ENCODE assay signal across 16 cellular contexts in genomic region chr12:181921-182320, GRCh38. TPM values are rescaled to one million over a fixed set of nuclear protein-coding genes. Genes with fewer than 3 reads are reported as not detected.
DNase-seq lines count a peak whose midpoint lies in the region; ATAC-seq and TF ChIP-seq lines count a peak whose summit lies in the region.
"Had no signal": no experiment of that assay in that cellular context is flagged by ENCODE, and none has a peak within 500 bp of the region (broad histone marks: within the 10 kb centered on the region; RNA-seq: fewer than 3 reads in every experiment).

No MANE protein-coding gene starts in this region.

- TF ChIP-seq POLR2A in HCT116 (IDR thresholded peaks at IDR 0.05; ENCODE audit: borderline replicate concordance, extremely low read depth, insufficient read depth, insufficient read length), result no peak
- no peak for TF ChIP-seq POLR2A in gastrocnemius medialis (IDR thresholded peaks at IDR 0.05)

- ATAC-seq in HCT116 (no peak), gastrocnemius medialis (no peak), HG02623 (IDR thresholded peaks at IDR 0.05; ENCODE audit: unreplicated experiment) (no peak)

- in situ Hi-C loops in gastrocnemius medialis (cut with MboI; ENCODE audit: low sequenced_read_pairs in 4 of 4), result no loop called here

- H3K36me3 ChIP-seq in HCT116 (ENCODE audit: control insufficient read depth in 1 of 2, insufficient read depth in 2 of 2, low read length in 2 of 2) (no peaks in the 10 kb centered on the region), PC-9 (ENCODE audit: low read depth) (no peaks in the 10 kb centered on the region), right atrium auricular region (no peaks in the 10 kb centered on the region), gastrocnemius medialis (no peaks in the 10 kb centered on the region)
- H3K36me3 ChIP-seq: BLaER1 treated with 17β-estradiol and CSF1 and Interleukin-3, amounts not matched to agents 10 nM and 100 nM; SJCRH30 had no signal

- H3K9me3 ChIP-seq in HCT116 (ENCODE audit: control insufficient read depth in 1 of 2, insufficient read depth in 1 of 2, low read depth in 1 of 2, low read length in 2 of 2) (no peaks in the 10 kb centered on the region), PC-9 (ENCODE audit: insufficient read depth, low read depth) (no peaks in the 10 kb centered on the region), right atrium auricular region (no peaks in the 10 kb centered on the region), gastrocnemius medialis (no peaks in the 10 kb centered on the region)
- H3K9me3 ChIP-seq: BLaER1 treated with 17β-estradiol and CSF1 and Interleukin-3, amounts not matched to agents 10 nM and 100 nM; SJCRH30 had no signal

- TF ChIP-seq CTCF in HCT116 (IDR thresholded peaks at IDR 0.05 in 2 of 3, conservative IDR thresholded peaks at IDR 0.05 in 1 of 3; ENCODE audit: borderline replicate concordance in 1 of 3, insufficient read depth in 1 of 3, low read depth in 2 of 3, low read length in 2 of 3), result no peak
- no peak for TF ChIP-seq CTCF in PC-9 (conservative IDR thresholded peaks at IDR 0.05)
- no peak for TF ChIP-seq CTCF in right atrium auricular region (IDR thresholded peaks at IDR 0.05)
- no peak for TF ChIP-seq CTCF in gastrocnemius medialis (IDR thresholded peaks at IDR 0.05 in 4 of 5, conservative IDR thresholded peaks at IDR 0.05 in 1 of 5)

- DNase-seq in HCT116 (ENCODE audit: low read depth, low spot score), result no peak
- DNase-seq in PC-9, result no peak
- DNase-seq in right atrium auricular region (ENCODE audit: low spot score), result no peak
- DNase-seq in gastrocnemius medialis, result no peak
- no peak for DNase-seq in NCI-H2227 treated with DMSO at 0.1 percent for 48 hours (lab: John Stamatoyannopoulos, UW)
- no peak for DNase-seq in cerebellum (ENCODE audit: low spot score)
- DNase-seq: COR-L47, DMS153, NCI-H1417 treated with DMSO at 0.1 percent for 48 hours, NCI-H2029, NCI-H2171 treated with DMSO at 0.1 percent for 48 hours, NCI-H510A, SJCRH30 had no signal

- POLR2A ChIA-PET in HCT116 (lab: Charles Lee) (no interaction called here), PC-9 (lab: Charles Lee; ENCODE audit: unreplicated experiment) (interaction anchor here (0.7 kb wide), 1 partner anchor 17 kb away, joined by 3 read pairs; no protein-coding TSS in a partner anchor)

- H4K20me1 ChIP-seq in HCT116 (ENCODE audit: insufficient read depth), result no peaks in the 10 kb centered on the region
- no peaks in the 10 kb centered on the region for H4K20me1 ChIP-seq in PC-9 (ENCODE audit: insufficient read depth)
- H4K20me1 ChIP-seq: BLaER1 treated with 17β-estradiol and CSF1 and Interleukin-3, amounts not matched to agents 10 nM and 100 nM had no signal

- BruUV-seq in HCT116 (replicated peaks; lab: Mats Ljungman, UMichigan) (no TSS peak), PC-9 (replicated peaks; lab: Mats Ljungman, UMichigan) (no TSS peak)

- intact Hi-C loops in HCT116 (cut with micrococcal nuclease) (no loop called here), PC-9 (cut with micrococcal nuclease; ENCODE audit: unreplicated experiment) (no loop called here), gastrocnemius medialis (cut with DNase I; ENCODE audit: low total_unique reads) (no loop called here)

- RAD21 ChIA-PET in HCT116 (lab: Charles Lee; ENCODE audit: low non-redundant PET in 1 of 2, low total read pairs in 2 of 2, uncharacterized antibody in 2 of 2, unreplicated experiment in 2 of 2), result no interaction called here

- H3K4me1 ChIP-seq in HCT116 (ENCODE audit: control insufficient read depth in 1 of 2, insufficient read depth in 2 of 2, low read length in 2 of 2) (peaks cover 5 to 41% of the 10 kb centered on the region in 2 experiments; a peak in 3 of 4 replicates), PC-9 (replicated peaks; ENCODE audit: insufficient read depth) (peaks cover 17% of the 10 kb centered on the region), right atrium auricular region (peaks cover 3 to 43% of the 10 kb centered on the region in 2 donors), gastrocnemius medialis (peaks cover 5 to 21% of the 10 kb centered on the region in 2 donors)
- H3K4me1 ChIP-seq: SJCRH30 had no signal

- H3F3A ChIP-seq in PC-9 (ENCODE audit: insufficient read depth, low read depth), result peaks cover 8% of the 10 kb centered on the region; the same call in 1 of the 2 replicates

- CTCF ChIA-PET in HCT116 (lab: Charles Lee), result no interaction called here
- CTCF ChIA-PET in PC-9 (lab: Charles Lee), result no interaction called here

- H3K27me3 ChIP-seq in HCT116 (ENCODE audit: insufficient read depth, low read length) (no peaks in the 10 kb centered on the region), PC-9 (ENCODE audit: insufficient read depth, low read depth) (no peaks in the 10 kb centered on the region), right atrium auricular region (no peaks in the 10 kb centered on the region), gastrocnemius medialis (peaks cover 0 to 4% (median 0%) of the 10 kb centered on the region in 3 donors)
- H3K27me3 ChIP-seq: BLaER1 treated with 17β-estradiol and CSF1 and Interleukin-3, amounts not matched to agents 10 nM and 100 nM had no signal

- no peak overlapping the region for H3K9ac ChIP-seq in HCT116 (ENCODE audit: low read length)

- H2AFZ ChIP-seq in HCT116 (ENCODE audit: low read depth, low read length, poor library complexity, severe bottlenecking), result no peak overlapping the region
- no peak overlapping the region for H2AFZ ChIP-seq in PC-9

- no peaks in the 10 kb centered on the region for H3K9me2 ChIP-seq in HCT116 (ENCODE audit: insufficient read depth)
- no peaks in the 10 kb centered on the region for H3K9me2 ChIP-seq in PC-9 (ENCODE audit: insufficient read depth)

- H3K27ac ChIP-seq in HCT116 (ENCODE audit: low read depth, low read length), result no peak overlapping the region
- no peak overlapping the region for H3K27ac ChIP-seq in PC-9
- H3K27ac ChIP-seq in right atrium auricular region, result peak overlapping the region; percentile 3 to 48
- peak overlapping the region; percentile 49 to 71 (median 58) for H3K27ac ChIP-seq in gastrocnemius medialis
- H3K27ac ChIP-seq: SJCRH30 had no signal

- H3K4me2 ChIP-seq in HCT116 (ENCODE audit: low read length) (peak overlapping the region; percentile 65), PC-9 (0 out of 2 replicates have a peak overlapping the region, but pooled peaks have one; percentile 35)

- no peaks in the 10 kb centered on the region for H3K79me2 ChIP-seq in HCT116 (ENCODE audit: insufficient read depth, low read length)
- H3K79me2 ChIP-seq in PC-9 (ENCODE audit: low read depth), result no peaks in the 10 kb centered on the region

- TF ChIP-seq RAD21 in HCT116 (IDR thresholded peaks at IDR 0.05; ENCODE audit: low read depth), result no peak

- H3K4me3 ChIP-seq in HCT116 (replicated peaks in 1 of 2; ENCODE audit: low read depth in 1 of 2, low read length in 2 of 2) (no peak overlapping the region), PC-9 (no peak overlapping the region), right atrium auricular region (no peak overlapping the region), gastrocnemius medialis (peak overlapping the region in 1 of 4 donors; percentile 27)
- H3K4me3 ChIP-seq: BLaER1 treated with 17β-estradiol and CSF1 and Interleukin-3, amounts not matched to agents 10 nM and 100 nM; SJCRH30 had no signal

TF ChIP-seq in HCT116, 20 proteins besides CTCF, POLR2A, EP300 and RAD21 (continues in another document):
- TF ChIP-seq ZFX (IDR thresholded peaks at IDR 0.05), result no peak
- no peak for TF ChIP-seq ELF1 (IDR thresholded peaks at IDR 0.05; ENCODE audit: borderline replicate concordance, low read depth)
- TF ChIP-seq CBX3 (IDR thresholded peaks at IDR 0.05; ENCODE audit: low read depth), result no peak
- no peak for TF ChIP-seq ATF3 (IDR thresholded peaks at IDR 0.05)
- TF ChIP-seq ZBTB33 (IDR thresholded peaks at IDR 0.05; ENCODE audit: extremely low read depth, insufficient replicate concordance, low read length), result no peak
- no peak for TF ChIP-seq EGR1 (IDR thresholded peaks at IDR 0.05; ENCODE audit: low read depth)
- no peak for TF ChIP-seq SRF (IDR thresholded peaks at IDR 0.05; ENCODE audit: low read depth)
- TF ChIP-seq SIN3A (IDR thresholded peaks at IDR 0.05; ENCODE audit: low read depth), result no peak
- TF ChIP-seq EZH2 (IDR thresholded peaks at IDR 0.05), result no peak
- no peak for TF ChIP-seq POLR2AphosphoS5 (IDR thresholded peaks at IDR 0.05; ENCODE audit: low read depth, low read length)
- TF ChIP-seq ZNF274 (IDR thresholded peaks at IDR 0.05; ENCODE audit: low read depth, low read length), result no peak
- TF ChIP-seq EZH2phosphoT487 (IDR thresholded peaks at IDR 0.05; ENCODE audit: borderline replicate concordance), result no peak
- TF ChIP-seq TCF7L2 (IDR thresholded peaks at IDR 0.05; ENCODE audit: borderline replicate concordance, extremely low read depth, insufficient read depth, insufficient read length), result no peak
- no peak for TF ChIP-seq YY1 (IDR thresholded peaks at IDR 0.05; ENCODE audit: extremely low read depth, insufficient replicate concordance, low read depth, low read length)
- no peak for TF ChIP-seq JUND (IDR thresholded peaks at IDR 0.05)
- no peak for TF ChIP-seq FOSL1 (IDR thresholded peaks at IDR 0.05; ENCODE audit: low read depth)

RNA-seq across cellular contexts. Expression of gene SLC6A12, which starts 32.0 kb away (rescaled TPM):
- total RNA-seq in HCT116 (2021; ENCODE audit: unreplicated experiment), result 0.64 TPM
- 0.07 and 0.30 TPM in 2 replicates for polyA plus RNA-seq in HCT116 (2012)
- total RNA-seq in PC-9 (2021), result not detected in 2 replicates
- total RNA-seq in right atrium auricular region, result 1 to 10 TPM in 1 of 2 donors, not detected in 1; 1.1 TPM
- under 1 TPM in 1 of 4 donors, not detected in 3; 0.13 TPM for total RNA-seq in gastrocnemius medialis
- total RNA-seq in cerebellum, result 11.1 TPM
- total RNA-seq: RPMI7951, SJCRH30 had no signal

Comparison
In these comparisons a context has a peak if more than half of its experiments do, and no peak if none do; other contexts are left out.
1. H3K27ac ChIP-seq: peak in right atrium auricular region (2 of 2) and gastrocnemius medialis (4 of 4); none in HCT116 (single experiment) and PC-9 (single experiment).